In the genomic region with DNA sequence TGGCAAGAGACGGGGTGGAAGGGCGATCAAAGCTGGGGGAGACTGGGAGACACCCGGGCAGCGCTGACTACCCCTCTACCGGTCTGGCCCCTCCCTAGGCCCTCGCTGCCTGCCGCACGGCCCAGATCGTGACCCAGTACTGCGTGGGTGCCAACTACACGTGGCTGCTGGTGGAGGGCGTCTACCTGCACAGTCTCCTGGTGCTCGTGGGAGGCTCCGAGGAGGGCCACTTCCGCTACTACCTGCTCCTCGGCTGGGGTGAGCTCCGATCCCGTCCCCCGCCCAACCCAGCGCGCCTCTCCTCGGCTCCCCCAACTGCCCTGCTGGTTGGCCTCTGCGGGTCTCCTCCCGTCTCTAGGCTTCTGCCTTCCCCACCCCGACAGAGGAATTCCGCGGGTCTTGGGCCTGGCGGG, we compare ENCODE assay signal across 8 cellular contexts. TPM values are rescaled to one million over a fixed set of nuclear protein-coding genes. Genes with fewer than 3 reads are reported as not detected.
A peak's percentile ranks its signal among the peaks of the same experiment; 100 is the strongest.
DNase-seq lines count a peak whose midpoint lies in the region; ATAC-seq, FAIRE-seq and TF ChIP-seq lines count a peak whose summit lies in the region.

No MANE protein-coding gene starts in this region.

- TF ChIP-seq EP300 in H1 (IDR thresholded peaks at IDR 0.05; ENCODE audit: borderline replicate concordance in 1 of 2, low read depth in 2 of 2, low read length in 2 of 2): no peak

- H3K27ac Mint-ChIP-seq in WTC11 (no peak overlapping the region), osteocyte (ENCODE audit: unreplicated experiment) (no peak overlapping the region)

- H3K79me2 ChIP-seq in H1 (ENCODE audit: control insufficient read depth in 1 of 2, insufficient read depth in 2 of 2, low read length in 2 of 2): no peaks in the 10 kb centered on the region

- peak overlapping the region; percentile 88 for H3K18ac ChIP-seq in H1 (ENCODE audit: extremely low read depth, low read length)

- H3K4me1 Mint-ChIP-seq in WTC11 (peaks cover 16% of the 10 kb centered on the region), osteocyte (ENCODE audit: unreplicated experiment) (peaks cover 15% of the 10 kb centered on the region)

- H3K4me2 ChIP-seq in H1 (ENCODE audit: insufficient read depth in 1 of 2, low read depth in 2 of 2, low read length in 2 of 2): peak overlapping the region; percentile 74 to 89

- peak overlapping the region; percentile 93 for H4K8ac ChIP-seq in H1 (ENCODE audit: extremely low read depth, insufficient read depth, low read length)

- DNase-seq in WTC11 (ENCODE audit: low spot score) (no peak), H1 (ENCODE audit: low read depth in 1 of 2, low spot score in 2 of 2) (peak in 1 of 2 experiments; percentile 85), osteocyte (ENCODE audit: extremely low spot score, unreplicated experiment) (no peak), glomerular visceral epithelial cell (ENCODE audit: extremely low spot score) (no peak), NCI-H345 treated with DMSO at 0.1 percent for 48 hours (lab: John Stamatoyannopoulos, UW; ENCODE audit: unreplicated experiment) (no peak), NCI-H187 treated with DMSO at 0.1 percent for 48 hours (lab: John Stamatoyannopoulos, UW) (no peak), A172 (ENCODE audit: low spot score) (no peak)

- H3K9me3 ChIP-seq in H1 (ENCODE audit: insufficient read depth in 2 of 2, low read depth in 1 of 2, low read length in 1 of 2): no peaks in the 10 kb centered on the region

- 7% methylated on average over 20 of the region's 28 CpGs; no CpG with 5 or more reads in 1 of the 2 experiments for whole genome bisulfite sequencing in H1 (ENCODE audit: extremely low coverage in 1 of 2, insufficient coverage in 1 of 2, insufficient read length in 1 of 2, insufficient replicate concordance in 2 of 2, low coverage in 1 of 2, low lambda C conversion rate in 2 of 2, missing lambda C conversion rate in 1 of 2), 2 experiments

- TF ChIP-seq CTCF in WTC11 (IDR thresholded peaks at IDR 0.05): no peak
- no peak for TF ChIP-seq CTCF in H1 (IDR thresholded peaks at IDR 0.05; ENCODE audit: control extremely low read depth in 1 of 3, insufficient read depth in 1 of 3, low read depth in 1 of 3, low read length in 3 of 3)
- no peak for TF ChIP-seq CTCF in osteocyte (IDR thresholded peaks at IDR 0.05)

- no peak overlapping the region for H3K23ac ChIP-seq in H1 (ENCODE audit: insufficient read length)

- no peak for TF ChIP-seq RAD21 in H1 (IDR thresholded peaks at IDR 0.05 in 1 of 2, conservative IDR thresholded peaks at IDR 0.05 in 1 of 2; ENCODE audit: low read depth in 2 of 2, low read length in 2 of 2)

- peak overlapping the region; percentile 83 for H3K4me3 Mint-ChIP-seq in WTC11
- peak overlapping the region; percentile 42 for H3K4me3 Mint-ChIP-seq in osteocyte (ENCODE audit: unreplicated experiment)

- H3K23me2 ChIP-seq in H1 (ENCODE audit: low read depth, low read length): peaks cover 10% of the 10 kb centered on the region

- TF ChIP-seq POLR2A in H1 (IDR thresholded peaks at IDR 0.05; ENCODE audit: control extremely low read depth in 1 of 2, low read depth in 2 of 2, low read length in 2 of 2): no peak

- no peak overlapping the region for H3K4ac ChIP-seq in H1 (replicated peaks; ENCODE audit: insufficient read length, low read depth, low read length)

- no peaks in the 10 kb centered on the region for H3K36me3 ChIP-seq in H1 (ENCODE audit: control insufficient read depth in 2 of 4, insufficient read depth in 4 of 4, low read length in 3 of 4)

- H4K20me1 ChIP-seq in H1 (replicated peaks in 1 of 2; ENCODE audit: control insufficient read depth in 1 of 2, insufficient read depth in 2 of 2, low read length in 2 of 2): no peaks in the 10 kb centered on the region

- peak overlapping the region; percentile 75; the same call in 1 of the 2 replicates for H2BK5ac ChIP-seq in H1 (ENCODE audit: low read depth, low read length)

- H3K9me3 Mint-ChIP-seq in WTC11 (no peaks in the 10 kb centered on the region), osteocyte (ENCODE audit: unreplicated experiment) (no peaks in the 10 kb centered on the region)

- peaks cover 74% of the 10 kb centered on the region for H3K27me3 Mint-ChIP-seq in WTC11 (ENCODE audit: low read depth)
- H3K27me3 Mint-ChIP-seq in osteocyte (ENCODE audit: unreplicated experiment): peaks cover 16% of the 10 kb centered on the region

- peak overlapping the region; percentile 34; the same call in 1 of the 2 replicates for H2BK20ac ChIP-seq in H1 (ENCODE audit: low read length)

- no peak overlapping the region for H3K14ac ChIP-seq in H1 (ENCODE audit: insufficient read length)

- H2BK15ac ChIP-seq in H1 (ENCODE audit: low read length): peak overlapping the region; percentile 83; the same call in 1 of the 2 replicates

- peaks cover 0 to 7% (median 4%) of the 10 kb centered on the region in 4 experiments; a peak in 5 of 7 replicates for H3K4me1 ChIP-seq in H1 (replicated peaks in 1 of 4; ENCODE audit: control insufficient read depth in 3 of 4, insufficient read depth in 4 of 4, low read length in 3 of 4)

- peak overlapping the region; percentile 23 for H4K5ac ChIP-seq in H1 (ENCODE audit: insufficient read length, low read depth, low read length)

- no peaks in the 10 kb centered on the region for H3K79me1 ChIP-seq in H1 (ENCODE audit: low read depth, low read length)

- H3K56ac ChIP-seq in H1 (replicated peaks; ENCODE audit: insufficient read length, low read depth, low read length): peak overlapping the region; percentile 62

- H3K4me3 ChIP-seq in H1 (ENCODE audit: extremely low read depth in 1 of 4, insufficient read depth in 2 of 4, low read depth in 3 of 4, low read length in 4 of 4): peak overlapping the region; percentile 64 to 88 (median 74)

- ATAC-seq in GM21723 (IDR thresholded peaks at IDR 0.05; ENCODE audit: unreplicated experiment): peak; percentile 26
- ATAC-seq in WTC11: peak; percentile 60

- H3K9ac ChIP-seq in H1 (replicated peaks in 1 of 4; ENCODE audit: extremely low read depth in 1 of 4, low read depth in 3 of 4, low read length in 3 of 4): peak overlapping the region; percentile 37 to 46 (median 40); a peak in 4 of 7 replicates

- peaks cover 0 to 9% (median 0%) of the 10 kb centered on the region in 4 experiments; a peak in 4 of 7 replicates for H3K27me3 ChIP-seq in H1 (replicated peaks in 1 of 4; ENCODE audit: control insufficient read depth in 3 of 4, extremely low read depth in 1 of 4, insufficient read depth in 3 of 4, low read length in 3 of 4)

- no peak overlapping the region for H4K91ac ChIP-seq in H1 (replicated peaks; ENCODE audit: insufficient read length, low read length)

- H3K36me3 Mint-ChIP-seq in WTC11: no peaks in the 10 kb centered on the region
- no peaks in the 10 kb centered on the region for H3K36me3 Mint-ChIP-seq in osteocyte (ENCODE audit: unreplicated experiment)

- no peak overlapping the region for H3K27ac ChIP-seq in H1 (ENCODE audit: low read depth, low read length)

- peak overlapping the region; percentile 97 for H2AFZ ChIP-seq in H1 (ENCODE audit: low read length)

- no peak for FAIRE-seq in H1 (lab: Jason Lieb, UNC)

- CTCF ChIA-PET in WTC11 (lab: Charles Lee) (interaction anchor here (0.6 to 6.7 kb wide), 32 partner anchors 8 to 400 kb away, joined by 3 to 86 read pairs (median 6); a partner anchor contains a TSS), H1 (lab: Charles Lee; ENCODE audit: partially characterized antibody) (interaction anchor here (0.5 to 9.6 kb wide), 14 partner anchors 15 to 192 kb away, joined by 3 to 98 read pairs (median 3); a partner anchor contains a TSS)

- no peak overlapping the region for H2AK5ac ChIP-seq in H1 (ENCODE audit: low read depth, low read length)

- H2BK120ac ChIP-seq in H1 (replicated peaks; ENCODE audit: low read depth, low read length): no peak overlapping the region

- POLR2A ChIA-PET in WTC11 (lab: Charles Lee) (interaction anchor here (0.6 to 4.9 kb wide), 12 partner anchors 8 to 177 kb away, joined by 3 to 33 read pairs (median 4); a partner anchor contains a TSS), H1 (lab: Charles Lee; ENCODE audit: partially characterized antibody) (interaction anchor here (0.7 to 3.7 kb wide), 15 partner anchors 9 to 285 kb away, joined by 3 to 32 read pairs (median 4); a partner anchor contains a TSS)

- peak overlapping the region; percentile 96; the same call in 1 of the 2 replicates for H2BK12ac ChIP-seq in H1 (ENCODE audit: low read depth, low read length)

RNA-seq across cellular contexts. Expression of a gene that starts 8.8 kb away (rescaled TPM):
- total RNA-seq in WTC11 (2021) (1.6 to 1.8 TPM (median 1.7 TPM) in 3 replicates), osteocyte (0.81 and 1.3 TPM in 2 replicates)
- total RNA-seq in H1 (2021; fragmentation: NEBNext Ultra II Directional; extraction: Animal tissue kit (Norgen Biotek cat#: 25700)): 0.54 and 1.3 TPM in 2 replicates
- 0.42 and 1.0 TPM in 2 replicates for polyA plus RNA-seq in H1 (2011; rRNA removed)
- polyA plus RNA-seq in H1 (2011; cell fraction: cytosol; rRNA removed): 1.0 TPM
- 4.3 TPM for polyA plus RNA-seq in H1 (2011; cell fraction: nucleus; rRNA removed)
- polyA plus RNA-seq in H1 (2012, experiment 1 of 2): 0.80 to 1.7 TPM (median 1.1 TPM) in 4 replicates
- polyA plus RNA-seq in H1 (2012, experiment 2 of 2): 0.50 TPM
- 0.57 TPM for polyA plus RNA-seq in H1 (2013, experiment 1 of 2)
- 0.74 TPM for polyA plus RNA-seq in H1 (2013, experiment 2 of 2)
- polyA minus RNA-seq in H1 (2011; rRNA and poly(A)+ RNA removed): 0.46 and 1.5 TPM in 2 replicates
- not detected for polyA minus RNA-seq in H1 (2011; cell fraction: cytosol; rRNA and poly(A)+ RNA removed)
- 1.9 TPM for polyA minus RNA-seq in H1 (2011; cell fraction: nucleus; rRNA and poly(A)+ RNA removed)
- total RNA-seq in A172 (2014; rRNA removed; shearing (Covaris generic)): 0.10 and 0.72 TPM in 2 replicates

RNA-seq across cellular contexts. Expression of a gene that starts 14.9 kb away (rescaled TPM):
- total RNA-seq in WTC11 (2021) (739 to 792 TPM (median 784 TPM) in 3 replicates), osteocyte (366 and 397 TPM in 2 replicates)
- total RNA-seq in H1 (2021; fragmentation: NEBNext Ultra II Directional; extraction: Animal tissue kit (Norgen Biotek cat#: 25700)): 759 and 761 TPM in 2 replicates
- polyA plus RNA-seq in H1 (2011; rRNA removed): 493 and 645 TPM in 2 replicates
- polyA plus RNA-seq in H1 (2011; cell fraction: cytosol; rRNA removed): 908 TPM
- polyA plus RNA-seq in H1 (2011; cell fraction: nucleus; rRNA removed): 511 TPM
- 587 to 956 TPM (median 875 TPM) in 4 replicates for polyA plus RNA-seq in H1 (2012, experiment 1 of 2)
- 702 TPM for polyA plus RNA-seq in H1 (2012, experiment 2 of 2)
- 2,416 TPM for polyA plus RNA-seq in H1 (2013, experiment 1 of 2)
- 2,457 TPM for polyA plus RNA-seq in H1 (2013, experiment 2 of 2)
- polyA minus RNA-seq in H1 (2011; rRNA and poly(A)+ RNA removed): 127 and 148 TPM in 2 replicates
- polyA minus RNA-seq in H1 (2011; cell fraction: cytosol; rRNA and poly(A)+ RNA removed): 123 TPM
- polyA minus RNA-seq in H1 (2011; cell fraction: nucleus; rRNA and poly(A)+ RNA removed): 192 TPM
- 260 and 319 TPM in 2 replicates for total RNA-seq in A172 (2014; rRNA removed; shearing (Covaris generic))

RNA-seq across cellular contexts. Expression of a gene that starts 15.6 kb away (rescaled TPM):
- total RNA-seq in WTC11 (2021): 23.8 to 33.3 TPM (median 27.5 TPM) in 3 replicates
- total RNA-seq in H1 (2021; fragmentation: NEBNext Ultra II Directional; extraction: Animal tissue kit (Norgen Biotek cat#: 25700)): 25.2 and 27.1 TPM in 2 replicates
- 35.3 and 49.3 TPM in 2 replicates for polyA plus RNA-seq in H1 (2011; rRNA removed)
- 25.1 TPM for polyA plus RNA-seq in H1 (2011; cell fraction: cytosol; rRNA removed)
- 66.5 TPM for polyA plus RNA-seq in H1 (2011; cell fraction: nucleus; rRNA removed)
- 24.3 to 29.8 TPM (median 24.9 TPM) in 4 replicates for polyA plus RNA-seq in H1 (2012, experiment 1 of 2)
- 36.1 TPM for polyA plus RNA-seq in H1 (2012, experiment 2 of 2)
- 26.5 TPM for polyA plus RNA-seq in H1 (2013, experiment 1 of 2)
- 27.2 TPM for polyA plus RNA-seq in H1 (2013, experiment 2 of 2)
- 15.5 and 21.6 TPM in 2 replicates for polyA minus RNA-seq in H1 (2011; rRNA and poly(A)+ RNA removed)
- 13.3 TPM for polyA minus RNA-seq in H1 (2011; cell fraction: cytosol; rRNA and poly(A)+ RNA removed)
- polyA minus RNA-seq in H1 (2011; cell fraction: nucleus; rRNA and poly(A)+ RNA removed): 17.3 TPM
- 14.0 TPM in 2 replicates for total RNA-seq in osteocyte
- 5.1 and 8.2 TPM in 2 replicates for total RNA-seq in A172 (2014; rRNA removed; shearing (Covaris generic))

RNA-seq across cellular contexts. Expression of a gene that starts 37.7 kb away (rescaled TPM):
- total RNA-seq in WTC11 (2021): 51.5 to 63.3 TPM (median 62.5 TPM) in 3 replicates
- total RNA-seq in H1 (2021; fragmentation: NEBNext Ultra II Directional; extraction: Animal tissue kit (Norgen Biotek cat#: 25700)): 28.1 and 28.8 TPM in 2 replicates
- polyA plus RNA-seq in H1 (2011; rRNA removed): 29.4 and 45.4 TPM in 2 replicates
- 41.5 TPM for polyA plus RNA-seq in H1 (2011; cell fraction: cytosol; rRNA removed)
- 135 TPM for polyA plus RNA-seq in H1 (2011; cell fraction: nucleus; rRNA removed)
- 36.7 to 46.1 TPM (median 43.1 TPM) in 4 replicates for polyA plus RNA-seq in H1 (2012, experiment 1 of 2)
- polyA plus RNA-seq in H1 (2012, experiment 2 of 2): 23.6 TPM
- 14.5 TPM for polyA plus RNA-seq in H1 (2013, experiment 1 of 2)
- 13.1 TPM for polyA plus RNA-seq in H1 (2013, experiment 2 of 2)
- polyA minus RNA-seq in H1 (2011; rRNA and poly(A)+ RNA removed): 31.1 and 51.6 TPM in 2 replicates
- 33.6 TPM for polyA minus RNA-seq in H1 (2011; cell fraction: cytosol; rRNA and poly(A)+ RNA removed)
- 36.1 TPM for polyA minus RNA-seq in H1 (2011; cell fraction: nucleus; rRNA and poly(A)+ RNA removed)
- total RNA-seq in osteocyte: 27.1 and 28.6 TPM in 2 replicates
- 4.2 and 4.4 TPM in 2 replicates for total RNA-seq in A172 (2014; rRNA removed; shearing (Covaris generic))

RNA-seq across cellular contexts. Expression of a gene that starts 53.8 kb away (rescaled TPM):
- total RNA-seq in WTC11 (2021): 40.1 to 46.3 TPM (median 43.3 TPM) in 3 replicates
- total RNA-seq in H1 (2021; fragmentation: NEBNext Ultra II Directional; extraction: Animal tissue kit (Norgen Biotek cat#: 25700)): 38.9 and 42.3 TPM in 2 replicates
- polyA plus RNA-seq in H1 (2011; rRNA removed): 11.2 and 22.1 TPM in 2 replicates
- polyA plus RNA-seq in H1 (2011; cell fraction: cytosol; rRNA removed): 17.2 TPM
- polyA plus RNA-seq in H1 (2011; cell fraction: nucleus; rRNA removed): 37.0 TPM
- 12.7 to 20.2 TPM (median 18.5 TPM) in 4 replicates for polyA plus RNA-seq in H1 (2012, experiment 1 of 2)
- 12.9 TPM for polyA plus RNA-seq in H1 (2012, experiment 2 of 2)
- 21.3 TPM for polyA plus RNA-seq in H1 (2013, experiment 1 of 2)
- 21.9 TPM for polyA plus RNA-seq in H1 (2013, experiment 2 of 2)
- polyA minus RNA-seq in H1 (2011; rRNA and poly(A)+ RNA removed): 5.4 and 9.2 TPM in 2 replicates
- 15.4 TPM for polyA minus RNA-seq in H1 (2011; cell fraction: cytosol; rRNA and poly(A)+ RNA removed)
- 16.4 TPM for polyA minus RNA-seq in H1 (2011; cell fraction: nucleus; rRNA and poly(A)+ RNA removed)
- total RNA-seq in osteocyte: 16.0 and 18.3 TPM in 2 replicates
- 2.4 and 3.0 TPM in 2 replicates for total RNA-seq in A172 (2014; rRNA removed; shearing (Covaris generic))
